In the genomic region with DNA sequence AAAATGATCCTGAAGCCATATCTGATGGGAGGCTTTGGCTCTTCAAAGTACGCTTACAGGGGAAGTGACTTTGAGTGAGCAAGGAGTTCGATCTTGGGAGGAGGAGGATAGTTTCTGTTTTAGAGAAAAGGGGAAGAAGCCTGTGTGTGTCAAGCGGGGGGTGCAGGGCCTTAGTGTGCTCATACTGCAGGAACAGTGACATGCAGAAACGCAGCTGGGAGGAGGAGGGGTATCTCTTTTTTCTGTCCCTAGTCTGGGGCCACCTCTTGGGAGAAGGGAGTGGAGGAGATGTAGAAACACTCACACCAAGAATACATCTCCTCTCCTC, we compare ENCODE assay signal across 1 cellular context.
TF ChIP-seq lines count a peak whose summit lies in the region.

No MANE protein-coding gene starts in this region.

TF ChIP-seq in K562, 482 proteins besides CTCF, POLR2A, EP300 and RAD21 (continued from another document):
- TF ChIP-seq NFE2 (IDR thresholded peaks at IDR 0.05; ENCODE audit: low read depth) (peak; percentile 45), U2AF1 (optimal IDR thresholded peaks at IDR 0.05; ENCODE audit: low read depth, low read length) (no peak), SPI1 (IDR thresholded peaks at IDR 0.05; ENCODE audit: borderline replicate concordance, low read depth, low read length) (peak; percentile 45; the same call in 1 of the 2 replicates), PRDM10 (IDR thresholded peaks at IDR 0.05; ENCODE audit: partially characterized antibody) (no peak)
